11 cellular contexts compared by ENCODE assay signal in genomic region chr6:45163952-45164766, GRCh38.
DNase-seq lines count a peak whose midpoint lies in the region; ATAC-seq and TF ChIP-seq lines count a peak whose summit lies in the region.
"Had no signal": no experiment of that assay in that cellular context is flagged by ENCODE, and none has a peak within 500 bp of the region (broad histone marks: within the 10 kb centered on the region; RNA-seq: fewer than 3 reads in every experiment).

No MANE protein-coding gene starts in this region.

- no peak for TF ChIP-seq CTCF in activated CD8-positive, alpha-beta T cell treated with anti-CD3 and anti-CD28 coated beads for 36 hours (IDR thresholded peaks at IDR 0.05)
- TF ChIP-seq CTCF in thyroid gland (IDR thresholded peaks at IDR 0.05), result no peak

- H3K4me1 ChIP-seq in thyroid gland, result no peaks in the 10 kb centered on the region

- H3K9me3 Mint-ChIP-seq in activated CD8-positive, alpha-beta memory T cell treated with anti-CD3 and anti-CD28 coated beads, Interleukin-2, amount 10 ng/mL, durations not matched to agents 7 days and 5 days (ENCODE audit: low read depth), result peaks cover 5% of the 10 kb centered on the region
- peaks cover 18% of the 10 kb centered on the region for H3K9me3 Mint-ChIP-seq in activated CD8-positive, alpha-beta T cell treated with anti-CD3 and anti-CD28 coated beads for 36 hours

- DNase-seq in activated CD8-positive, alpha-beta memory T cell treated with anti-CD3 and anti-CD28 coated beads, Interleukin-2, amount 10 ng/mL, durations not matched to agents 7 days and 5 days, result peak; percentile 49
- no peak for DNase-seq in activated CD8-positive, alpha-beta memory T cell treated with anti-CD3 and anti-CD28 coated beads, Interleukin-2, amount 50 U/mL, for 48 hours
- peak; percentile 69 for DNase-seq in activated CD8-positive, alpha-beta T cell treated with anti-CD3 and anti-CD28 coated beads for 36 hours
- peak in 2 of 3 experiments; percentile 3 to 54 for DNase-seq in stimulated activated CD4-positive, alpha-beta T cell treated with anti-CD3 and anti-CD28 coated beads, TNF-alpha, amount 100 ng/mL, for 24 hours (ENCODE audit: low read depth in 3 of 3)
- no peak for DNase-seq in NCI-H146 (lab: John Stamatoyannopoulos, UW)
- no peak for DNase-seq in thyroid gland
- DNase-seq in NCI-H1417 (lab: John Stamatoyannopoulos, UW), result no peak
- DNase-seq: central memory CD4-positive, alpha-beta T cell; islet precursor cell; MG63 had no signal

- CTCF ChIA-PET in activated CD8-positive, alpha-beta memory T cell treated with anti-CD3 and anti-CD28 coated beads, Interleukin-2, amount 10 ng/mL, durations not matched to agents 7 days and 5 days (lab: Charles Lee), result interaction anchor here (0.9 kb wide), 1 partner anchor 72 kb away, joined by 3 read pairs; no protein-coding TSS in a partner anchor
- CTCF ChIA-PET in activated CD8-positive, alpha-beta T cell treated with anti-CD3 and anti-CD28 coated beads for 36 hours (lab: Charles Lee), result interaction anchor here (0.6 to 1.5 kb wide), 2 partner anchors 9 to 12 kb away, joined by 3 to 5 read pairs; no protein-coding TSS in a partner anchor

- intact Hi-C loops in activated CD8-positive, alpha-beta T cell treated with anti-CD3 and anti-CD28 coated beads for 36 hours (cut with micrococcal nuclease), result loop anchor here (10.0 kb wide), 1 partner anchor 211 kb away; the partner anchor contains the start of gene SUPT3H
- intact Hi-C loops in thyroid gland (cut with DNase I), result no loop called here

- H3K27me3 ChIP-seq in thyroid gland, result no peaks in the 10 kb centered on the region
- H3K27me3 ChIP-seq: MG63 had no signal

- TF ChIP-seq POLR2A in thyroid gland (IDR thresholded peaks at IDR 0.05), result no peak

- H3K9me3 ChIP-seq in thyroid gland, result no peaks in the 10 kb centered on the region
- H3K9me3 ChIP-seq: MG63 had no signal

- H3K36me3 Mint-ChIP-seq in activated CD8-positive, alpha-beta memory T cell treated with anti-CD3 and anti-CD28 coated beads, Interleukin-2, amount 10 ng/mL, durations not matched to agents 7 days and 5 days, result peaks cover 16% of the 10 kb centered on the region
- peaks cover 39% of the 10 kb centered on the region for H3K36me3 Mint-ChIP-seq in activated CD8-positive, alpha-beta T cell treated with anti-CD3 and anti-CD28 coated beads for 36 hours (ENCODE audit: low read depth)

- H3K27ac ChIP-seq in thyroid gland, result no peak overlapping the region

- POLR2A ChIA-PET in activated CD8-positive, alpha-beta T cell treated with anti-CD3 and anti-CD28 coated beads for 36 hours (lab: Charles Lee), result interaction anchor here (1.2 kb wide), 1 partner anchor 14 kb away, joined by 5 read pairs; no protein-coding TSS in a partner anchor

- no peaks in the 10 kb centered on the region for H3K27me3 Mint-ChIP-seq in activated CD8-positive, alpha-beta memory T cell treated with anti-CD3 and anti-CD28 coated beads, Interleukin-2, amount 10 ng/mL, durations not matched to agents 7 days and 5 days
- H3K27me3 Mint-ChIP-seq in activated CD8-positive, alpha-beta T cell treated with anti-CD3 and anti-CD28 coated beads for 36 hours, result no peaks in the 10 kb centered on the region

- 93 to 94% methylated on average over 3 of the region's 3 CpGs for WGBS in thyroid gland, 2 donors

- H3K4me3 ChIP-seq in thyroid gland (replicated peaks in 1 of 3), result no peak overlapping the region
- H3K4me3 ChIP-seq: MG63 had no signal

- H3K4me3 Mint-ChIP-seq in activated CD8-positive, alpha-beta memory T cell treated with anti-CD3 and anti-CD28 coated beads, Interleukin-2, amount 10 ng/mL, durations not matched to agents 7 days and 5 days, result no peak overlapping the region
- H3K4me3 Mint-ChIP-seq in activated CD8-positive, alpha-beta T cell treated with anti-CD3 and anti-CD28 coated beads for 36 hours, result peak overlapping the region; percentile 36

- H3K36me3 ChIP-seq in thyroid gland, result no peaks in the 10 kb centered on the region
- H3K36me3 ChIP-seq: MG63 had no signal

- peak; percentile 89 for ATAC-seq in activated CD8-positive, alpha-beta memory T cell treated with anti-CD3 and anti-CD28 coated beads, Interleukin-2, amount 10 ng/mL, durations not matched to agents 7 days and 5 days
- ATAC-seq in HG02870 (IDR thresholded peaks at IDR 0.05; ENCODE audit: unreplicated experiment), result peak; percentile 94
- peak; percentile 93 for ATAC-seq in activated CD8-positive, alpha-beta T cell treated with anti-CD3 and anti-CD28 coated beads for 36 hours

- peak overlapping the region; percentile 62 for H3K27ac Mint-ChIP-seq in activated CD8-positive, alpha-beta memory T cell treated with anti-CD3 and anti-CD28 coated beads, Interleukin-2, amount 10 ng/mL, durations not matched to agents 7 days and 5 days
- H3K27ac Mint-ChIP-seq in activated CD8-positive, alpha-beta T cell treated with anti-CD3 and anti-CD28 coated beads for 36 hours, result peak overlapping the region; percentile 91

- H3K4me1 Mint-ChIP-seq in activated CD8-positive, alpha-beta memory T cell treated with anti-CD3 and anti-CD28 coated beads, Interleukin-2, amount 10 ng/mL, durations not matched to agents 7 days and 5 days, result peaks cover 15% of the 10 kb centered on the region
- peaks cover 61% of the 10 kb centered on the region for H3K4me1 Mint-ChIP-seq in activated CD8-positive, alpha-beta T cell treated with anti-CD3 and anti-CD28 coated beads for 36 hours (ENCODE audit: low read depth)

Comparison
In these comparisons a context has a peak if more than half of its experiments do, and no peak if none do; other contexts are left out.
1. DNase-seq: peak in activated CD8-positive, alpha-beta memory T cell treated with anti-CD3 and anti-CD28 coated beads, Interleukin-2, amount 10 ng/mL, durations not matched to agents 7 days and 5 days (single experiment), activated CD8-positive, alpha-beta T cell treated with anti-CD3 and anti-CD28 coated beads for 36 hours (single experiment) and stimulated activated CD4-positive, alpha-beta T cell treated with anti-CD3 and anti-CD28 coated beads, TNF-alpha, amount 100 ng/mL, for 24 hours (2 of 3); none in activated CD8-positive, alpha-beta memory T cell treated with anti-CD3 and anti-CD28 coated beads, Interleukin-2, amount 50 U/mL, for 48 hours (single experiment), NCI-H146 (single experiment), thyroid gland (0 of 2) and NCI-H1417 (0 of 3).
2. Peak in every context shown above with its lines, with median percentiles within 50 percentile points of each other: ATAC-seq.